9 cellular contexts compared by ENCODE assay signal in the genomic region with DNA sequence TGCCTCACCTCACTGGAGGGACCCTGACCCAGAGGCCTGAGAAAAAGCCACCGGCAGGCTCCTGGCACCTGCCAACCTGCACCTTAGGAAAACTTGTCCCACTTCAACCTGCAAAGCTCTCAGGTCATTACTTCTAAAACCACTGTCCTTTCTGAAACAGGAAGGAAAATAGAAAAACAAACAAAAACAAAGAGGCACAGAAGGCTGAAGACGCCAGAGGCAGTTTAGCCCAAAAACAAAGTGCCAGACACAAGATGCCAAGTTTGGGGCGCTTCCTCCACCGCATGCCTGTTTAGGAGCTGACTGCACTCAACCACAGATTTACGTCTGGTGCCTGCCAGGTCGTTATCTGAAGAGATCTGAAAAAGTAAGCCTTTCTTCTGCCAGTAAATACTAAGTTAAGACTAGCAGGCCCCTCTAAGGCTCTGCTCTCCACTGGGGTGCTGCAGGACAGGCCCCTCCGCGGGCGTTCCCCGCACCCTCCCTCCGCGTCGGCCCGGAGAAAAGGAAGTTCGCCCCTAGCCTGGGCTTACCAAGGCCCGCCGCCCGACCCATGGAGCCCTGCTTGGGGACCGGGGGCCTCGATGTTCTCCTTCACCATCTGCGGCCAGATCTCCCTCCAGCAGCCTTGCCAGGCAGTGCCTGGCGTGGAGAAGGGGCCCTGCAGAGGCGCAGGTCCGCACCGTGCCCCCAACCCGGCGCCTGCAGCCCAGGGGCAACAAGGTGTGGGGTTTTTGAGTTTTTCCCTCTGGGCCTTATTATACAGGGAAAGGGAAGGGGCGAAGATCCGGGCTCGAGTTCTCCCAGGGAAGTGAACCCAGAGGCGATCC. TPM values are rescaled to one million over a fixed set of nuclear protein-coding genes. Genes with fewer than 3 reads are reported as not detected.
DNase-seq lines count a peak whose midpoint lies in the region; ATAC-seq and TF ChIP-seq lines count a peak whose summit lies in the region.
"Had no signal": no experiment of that assay in that cellular context is flagged by ENCODE, and none has a peak within 500 bp of the region (broad histone marks: within the 10 kb centered on the region; RNA-seq: fewer than 3 reads in every experiment).

No MANE protein-coding gene starts in this region.

- peak; percentile 31 for ATAC-seq in GM19328 (IDR thresholded peaks at IDR 0.05; ENCODE audit: unreplicated experiment)
- ATAC-seq in body of pancreas: peak; percentile 7
- ATAC-seq in left colon: peak; percentile 12
- ATAC-seq in HG03097 (IDR thresholded peaks at IDR 0.05; ENCODE audit: low FRiP score, unreplicated experiment): no peak

- BruUV-seq in A673 (replicated peaks; lab: Mats Ljungman, UMichigan): no TSS peak

- H3K4me3 ChIP-seq in A673 (ENCODE audit: low read depth, low read length, poor library complexity, severe bottlenecking) (peak overlapping the region; percentile 63), MM.1S (ENCODE audit: low read length) (peak overlapping the region; percentile 84), body of pancreas (peak overlapping the region in 1 of 2 donors; percentile 22), thymus (ENCODE audit: low read length) (peak overlapping the region; percentile 21)

- intact Hi-C loops in A673 (cut with micrococcal nuclease; ENCODE audit: unreplicated experiment) (no loop called here), body of pancreas (cut with DNase I) (no loop called here), left colon (cut with DNase I, micrococcal nuclease) (no loop called here)

- POLR2A ChIA-PET in A673 (lab: Charles Lee; ENCODE audit: low non-redundant PET): interaction anchor here (0.5 kb wide), 1 partner anchor 442 kb away, joined by 3 read pairs; no protein-coding TSS in a partner anchor

- H4K20me1 ChIP-seq in MM.1S (ENCODE audit: insufficient read depth, low read length): peaks cover 6% of the 10 kb centered on the region; the same call in 1 of the 2 replicates

- H2AFZ ChIP-seq in MM.1S (ENCODE audit: low read length): peak overlapping the region; percentile 51

- no peaks in the 10 kb centered on the region for H3K9me2 ChIP-seq in MM.1S (replicated peaks; ENCODE audit: insufficient read depth, low read length)

- TF ChIP-seq CTCF in A673 (conservative IDR thresholded peaks at IDR 0.05; ENCODE audit: low read depth, low read length): no peak
- TF ChIP-seq CTCF in MM.1S (IDR thresholded peaks at IDR 0.05; ENCODE audit: low read length): no peak
- TF ChIP-seq CTCF in body of pancreas (IDR thresholded peaks at IDR 0.05): no peak

- H3K27me3 ChIP-seq in A673 (replicated peaks; ENCODE audit: insufficient read depth, low read depth, low read length, poor library complexity) (peaks cover 15% of the 10 kb centered on the region), MM.1S (replicated peaks; ENCODE audit: insufficient read depth, low read length) (no peaks in the 10 kb centered on the region), body of pancreas (no peaks in the 10 kb centered on the region), thymus (ENCODE audit: control insufficient read depth, insufficient read depth) (no peaks in the 10 kb centered on the region)

- DNase-seq in A673 (ENCODE audit: low spot score) (peak; percentile 11), MM.1S (peak; percentile 12), body of pancreas (no peak), left colon (no peak), NCI-H1092 (lab: John Stamatoyannopoulos, UW) (no peak)

- H3K9me3 ChIP-seq in A673 (ENCODE audit: low read depth, low read length, poor library complexity, severe bottlenecking) (no peaks in the 10 kb centered on the region), MM.1S (replicated peaks; ENCODE audit: insufficient read depth, low read length) (no peaks in the 10 kb centered on the region), body of pancreas (no peaks in the 10 kb centered on the region), thymus (ENCODE audit: control insufficient read depth) (no peaks in the 10 kb centered on the region)

- 5 to 18% methylated on average over 20 to 31 of the region's 31 CpGs for WGBS in body of pancreas, 2 donors
- WGBS in thymus: 7% methylated on average over 31 of the region's 31 CpGs

- no peak for TF ChIP-seq POLR2A in body of pancreas (IDR thresholded peaks at IDR 0.05)

- peak overlapping the region; percentile 78 for H3K9ac ChIP-seq in MM.1S (ENCODE audit: low read length)

- H3K36me3 ChIP-seq in A673 (ENCODE audit: insufficient read depth, low read length, poor library complexity, severe bottlenecking) (no peaks in the 10 kb centered on the region), MM.1S (replicated peaks; ENCODE audit: insufficient read depth, low read length) (no peaks in the 10 kb centered on the region), body of pancreas (replicated peaks in 1 of 2; ENCODE audit: insufficient read depth in 1 of 2, low read depth in 2 of 2) (no peaks in the 10 kb centered on the region), thymus (ENCODE audit: control insufficient read depth, insufficient read depth) (no peaks in the 10 kb centered on the region)

- peak overlapping the region; percentile 87 for H3K4me2 ChIP-seq in MM.1S (ENCODE audit: low read depth, low read length)

- peaks cover 50% of the 10 kb centered on the region for H3K79me2 ChIP-seq in MM.1S (ENCODE audit: low read length)

- H3K27ac ChIP-seq in A673 (ENCODE audit: low read depth, low read length, poor library complexity, severe bottlenecking): peak overlapping the region; percentile 23
- peak overlapping the region; percentile 30; the same call in 1 of the 2 replicates for H3K27ac ChIP-seq in MM.1S (ENCODE audit: low read length)
- H3K27ac ChIP-seq in body of pancreas: peak overlapping the region in 1 of 4 donors; percentile 50
- no peak overlapping the region for H3K27ac ChIP-seq in thymus (ENCODE audit: low read depth)
- H3K27ac ChIP-seq: epithelial cell of prostate had no signal

- peaks cover 9% of the 10 kb centered on the region; the same call in 1 of the 2 replicates for H3F3A ChIP-seq in MM.1S (ENCODE audit: insufficient read depth, low read length)

- CTCF ChIA-PET in A673 (lab: Charles Lee): no interaction called here

- H3K4me1 ChIP-seq in A673 (ENCODE audit: insufficient read depth, low read length, poor library complexity, severe bottlenecking): no peaks in the 10 kb centered on the region
- H3K4me1 ChIP-seq in MM.1S (ENCODE audit: low read length): peaks cover 8% of the 10 kb centered on the region; the same call in 1 of the 2 replicates
- peaks cover 15% of the 10 kb centered on the region for H3K4me1 ChIP-seq in body of pancreas
- H3K4me1 ChIP-seq in thymus (ENCODE audit: control insufficient read depth, insufficient read depth, low read length): no peaks in the 10 kb centered on the region

RNA-seq across cellular contexts. Expression of a gene that starts 1.3 kb away (rescaled TPM):
- total RNA-seq in A673 (2021) (55.0 and 65.6 TPM in 2 replicates), body of pancreas (100 to 1,000 TPM in 1 of 2 donors, 10 to 100 TPM in 1; 65.6 to 124 TPM), left colon (10 to 100 TPM; 17.8 to 43.0 TPM)
- polyA plus RNA-seq in thymus: 74.7 TPM

Comparison
In these comparisons a context has a peak if more than half of its experiments do, and no peak if none do; other contexts are left out.
1. DNase-seq: peak in A673 (single experiment) and MM.1S (single experiment); none in body of pancreas (0 of 4), left colon (0 of 2) and NCI-H1092 (single experiment).